ENCODE assay signal across 1 cellular context in the genomic region with DNA sequence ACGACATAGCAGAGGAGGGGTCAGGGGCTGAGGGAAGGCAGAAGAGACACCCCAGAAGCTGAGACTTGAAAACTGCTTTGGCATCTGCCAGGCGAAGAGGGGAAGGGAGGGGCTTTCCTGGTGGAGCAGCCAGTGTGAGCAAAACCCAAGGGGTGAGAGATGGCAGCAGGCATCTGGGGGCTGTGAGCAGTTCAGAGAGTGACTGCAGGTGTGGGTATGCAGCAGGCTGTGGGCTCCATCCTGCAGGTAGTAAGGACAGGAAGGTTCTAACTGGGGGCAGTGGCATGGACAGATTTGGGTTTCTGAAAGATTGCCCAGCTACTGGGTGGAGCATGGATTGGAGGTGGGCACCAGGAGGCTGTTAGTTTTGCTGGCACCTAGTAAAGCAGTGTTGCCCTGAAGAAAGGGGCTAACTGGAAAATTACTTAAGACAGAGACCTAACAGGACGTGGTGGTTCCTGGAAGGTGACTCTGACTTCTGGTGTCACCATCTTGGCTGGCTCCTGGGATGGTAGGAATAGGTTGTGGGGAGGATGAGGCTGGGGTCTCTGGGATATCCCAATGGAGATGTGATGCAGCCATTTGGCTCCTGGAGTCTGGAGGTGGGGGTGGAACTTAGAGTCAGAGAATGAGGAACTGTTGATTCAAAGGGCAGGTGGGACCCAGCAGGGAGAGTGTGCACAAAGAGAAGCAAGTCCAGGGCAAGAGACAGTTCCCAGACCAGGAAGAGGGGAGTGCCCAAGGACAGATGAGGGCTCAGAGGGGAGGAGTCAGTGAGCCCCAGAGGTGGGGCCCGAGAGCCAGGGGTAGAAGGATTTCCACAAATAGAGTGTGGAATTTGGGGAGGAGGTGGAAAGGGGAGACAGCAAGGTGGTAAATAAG.
TF ChIP-seq lines count a peak whose summit lies in the region.

No MANE protein-coding gene starts in this region.

TF ChIP-seq in HCT116, 20 proteins besides CTCF, POLR2A, EP300 and RAD21 (continued from another document):
- TF ChIP-seq, protein P1, sequence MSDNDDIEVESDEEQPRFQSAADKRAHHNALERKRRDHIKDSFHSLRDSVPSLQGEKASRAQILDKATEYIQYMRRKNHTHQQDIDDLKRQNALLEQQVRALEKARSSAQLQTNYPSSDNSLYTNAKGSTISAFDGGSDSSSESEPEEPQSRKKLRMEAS (IDR thresholded peaks at IDR 0.05): no peak
- no peak for TF ChIP-seq ELF1 (IDR thresholded peaks at IDR 0.05; ENCODE audit: borderline replicate concordance, low read depth)
- TF ChIP-seq REST (IDR thresholded peaks at IDR 0.05; ENCODE audit: low read depth): no peak
- no peak for TF ChIP-seq CEBPB (IDR thresholded peaks at IDR 0.05; ENCODE audit: low read depth)
- TF ChIP-seq SP1 (IDR thresholded peaks at IDR 0.05; ENCODE audit: low read depth): no peak
- no peak for TF ChIP-seq EZH2 (IDR thresholded peaks at IDR 0.05)
- TF ChIP-seq FOSL1 (IDR thresholded peaks at IDR 0.05; ENCODE audit: low read depth): no peak
